In the genomic region with DNA sequence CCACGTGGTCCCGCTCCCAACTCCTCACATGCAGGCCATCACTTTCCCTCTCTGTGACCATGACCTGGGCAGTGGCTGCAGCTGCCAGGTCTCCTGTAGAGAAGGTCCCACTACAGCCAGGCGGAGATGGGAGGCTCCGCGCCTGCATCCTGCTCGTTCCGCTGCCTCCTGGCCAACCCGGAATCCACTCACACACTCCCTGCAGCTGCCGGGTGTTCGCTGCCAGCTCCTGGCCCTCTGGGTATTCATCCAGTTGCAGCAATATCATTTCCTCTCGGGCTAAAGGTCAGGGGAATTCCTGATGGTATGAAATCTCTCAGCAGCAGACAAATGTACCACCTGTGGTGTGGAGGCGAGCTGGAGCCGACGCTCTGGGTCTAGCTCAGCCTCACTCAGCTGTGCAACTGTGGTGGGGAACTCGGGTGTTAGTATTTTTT, we compare ENCODE assay signal across 15 cellular contexts.
A peak's percentile ranks its signal among the peaks of the same experiment; 100 is the strongest.
DNase-seq lines count a peak whose midpoint lies in the region; ATAC-seq, FAIRE-seq and TF ChIP-seq lines count a peak whose summit lies in the region.
"Had no signal": no experiment of that assay in that cellular context is flagged by ENCODE, and none has a peak within 500 bp of the region (broad histone marks: within the 10 kb centered on the region; RNA-seq: fewer than 3 reads in every experiment).

No MANE protein-coding gene starts in this region.

- no peak overlapping the region for H3K4me2 ChIP-seq in neural progenitor cell
- no peak overlapping the region for H3K4me2 ChIP-seq in mesendoderm (ENCODE audit: low read length)

- H3K27me3 ChIP-seq in neural progenitor cell (no peaks in the 10 kb centered on the region), mesendoderm (ENCODE audit: insufficient read depth, low read length, poor library complexity) (no peaks in the 10 kb centered on the region)

- H3K79me2 ChIP-seq in neural progenitor cell (ENCODE audit: low read depth) (no peaks in the 10 kb centered on the region), mesendoderm (ENCODE audit: control insufficient read depth, insufficient read depth, low read length) (no peaks in the 10 kb centered on the region)

- H2BK5ac ChIP-seq in mesendoderm (ENCODE audit: low read length), result no peak overlapping the region

- peaks cover 20% of the 10 kb centered on the region for H3F3A ChIP-seq in neural progenitor cell (ENCODE audit: low read depth)

- no peak overlapping the region for H3K56ac ChIP-seq in mesendoderm (ENCODE audit: low read length)

- no peak overlapping the region for H2BK15ac ChIP-seq in mesendoderm (replicated peaks; ENCODE audit: low read depth)

- peaks cover 76% of the 10 kb centered on the region for H3K4me1 Mint-ChIP-seq in neural progenitor cell
- H3K4me1 Mint-ChIP-seq: activated CD4-positive, alpha-beta T cell treated with anti-CD3 and anti-CD28 coated beads, Interleukin-2, amount 10 ng/mL, durations not matched to agents 24 days and 14 days; central memory CD8-positive, alpha-beta T cell; stimulated activated effector memory CD8-positive, alpha-beta T cell treated with anti-CD3 and anti-CD28 coated beads, Interleukin-12 subunit alpha, Interleukin-12 subunit beta, amount 100 ng/mL, for 72 hours had no signal

- H3K27me3 Mint-ChIP-seq in neural progenitor cell (ENCODE audit: insufficient read depth, low read depth), result peaks cover 20% of the 10 kb centered on the region
- H3K27me3 Mint-ChIP-seq: activated CD4-positive, alpha-beta T cell treated with anti-CD3 and anti-CD28 coated beads, Interleukin-2, amount 10 ng/mL, durations not matched to agents 24 days and 14 days had no signal

- no peak overlapping the region for H3K27ac Mint-ChIP-seq in neural progenitor cell
- H3K27ac Mint-ChIP-seq: activated CD4-positive, alpha-beta T cell treated with anti-CD3 and anti-CD28 coated beads, Interleukin-2, amount 10 ng/mL, durations not matched to agents 24 days and 14 days; stimulated activated effector memory CD8-positive, alpha-beta T cell treated with anti-CD3 and anti-CD28 coated beads, Interleukin-12 subunit alpha, Interleukin-12 subunit beta, amount 100 ng/mL, for 72 hours had no signal

- no peak for TF ChIP-seq POLR2A in GM12891 (IDR thresholded peaks at IDR 0.05; ENCODE audit: low read depth, low read length)

- H3K23ac ChIP-seq in mesendoderm (ENCODE audit: low read length), result no peak overlapping the region

- H2AFZ ChIP-seq in neural progenitor cell (replicated peaks), result no peak overlapping the region

- no peak overlapping the region for H3K4ac ChIP-seq in mesendoderm (ENCODE audit: low read depth, low read length)

- H3K4me1 ChIP-seq in neural progenitor cell (peaks cover 41% of the 10 kb centered on the region), mesendoderm (ENCODE audit: control insufficient read depth, low read depth, low read length) (no peaks in the 10 kb centered on the region)

- ATAC-seq in GM21529 (IDR thresholded peaks at IDR 0.05; ENCODE audit: unreplicated experiment), result peak; percentile 53
- no peak for ATAC-seq in HG02938 (IDR thresholded peaks at IDR 0.05; ENCODE audit: unreplicated experiment)
- ATAC-seq: stimulated activated effector memory CD8-positive, alpha-beta T cell treated with anti-CD3 and anti-CD28 coated beads, Interleukin-12 subunit alpha, Interleukin-12 subunit beta, amount 100 ng/mL, for 72 hours had no signal

- no peak overlapping the region for H4K5ac ChIP-seq in mesendoderm (ENCODE audit: low read length)

- no peaks in the 10 kb centered on the region for H4K20me1 ChIP-seq in neural progenitor cell (ENCODE audit: low read depth)

- H2BK120ac ChIP-seq in mesendoderm (ENCODE audit: low read depth, low read length), result no peak overlapping the region

- H2AK5ac ChIP-seq in mesendoderm (ENCODE audit: low read length), result no peak overlapping the region

- H3K4me3 Mint-ChIP-seq in neural progenitor cell, result peak overlapping the region; percentile 27
- H3K4me3 Mint-ChIP-seq: activated CD4-positive, alpha-beta T cell treated with anti-CD3 and anti-CD28 coated beads, Interleukin-2, amount 10 ng/mL, durations not matched to agents 24 days and 14 days; central memory CD8-positive, alpha-beta T cell; stimulated activated effector memory CD8-positive, alpha-beta T cell treated with anti-CD3 and anti-CD28 coated beads, Interleukin-12 subunit alpha, Interleukin-12 subunit beta, amount 100 ng/mL, for 72 hours had no signal

- WGBS in mesendoderm (ENCODE audit: extremely low coverage, insufficient coverage, low lambda C conversion rate), result no CpG with 5 or more reads among the region's 15 CpGs

- H3K18ac ChIP-seq in mesendoderm (ENCODE audit: low read length), result no peak overlapping the region

- no peak overlapping the region for H3K9ac ChIP-seq in neural progenitor cell
- H3K9ac ChIP-seq in mesendoderm (ENCODE audit: low read length), result no peak overlapping the region

- H4K8ac ChIP-seq in mesendoderm (ENCODE audit: low read depth, low read length), result no peak overlapping the region

- H3K36me3 ChIP-seq in neural progenitor cell, result no peaks in the 10 kb centered on the region
- no peaks in the 10 kb centered on the region for H3K36me3 ChIP-seq in mesendoderm (ENCODE audit: control insufficient read depth, insufficient read depth, low read length)

- no peaks in the 10 kb centered on the region for H3K9me3 ChIP-seq in neural progenitor cell (ENCODE audit: low read depth)

- H3K79me1 ChIP-seq in mesendoderm (ENCODE audit: low read length), result no peaks in the 10 kb centered on the region

- TF ChIP-seq CTCF in astrocyte of the spinal cord (IDR thresholded peaks at IDR 0.05; ENCODE audit: low read depth, low read length), result no peak
- no peak for TF ChIP-seq CTCF in neural progenitor cell (IDR thresholded peaks at IDR 0.05)

- in situ Hi-C loops in astrocyte of the spinal cord (cut with HindIII; ENCODE audit: low sequenced_read_pairs), result no loop called here

- peaks cover 4% of the 10 kb centered on the region for H3K9me3 Mint-ChIP-seq in neural progenitor cell
- H3K9me3 Mint-ChIP-seq: activated CD4-positive, alpha-beta T cell treated with anti-CD3 and anti-CD28 coated beads, Interleukin-2, amount 10 ng/mL, durations not matched to agents 24 days and 14 days; central memory CD8-positive, alpha-beta T cell; stimulated activated effector memory CD8-positive, alpha-beta T cell treated with anti-CD3 and anti-CD28 coated beads, Interleukin-12 subunit alpha, Interleukin-12 subunit beta, amount 100 ng/mL, for 72 hours had no signal

- no peak overlapping the region for H3K4me3 ChIP-seq in astrocyte of the spinal cord (ENCODE audit: low read depth, low read length)
- H3K4me3 ChIP-seq in neural progenitor cell, result no peak overlapping the region
- H3K4me3 ChIP-seq in mesendoderm (ENCODE audit: low read length), result no peak overlapping the region

- peaks cover 7% of the 10 kb centered on the region for H3K36me3 Mint-ChIP-seq in neural progenitor cell
- H3K36me3 Mint-ChIP-seq: stimulated activated effector memory CD8-positive, alpha-beta T cell treated with anti-CD3 and anti-CD28 coated beads, Interleukin-12 subunit alpha, Interleukin-12 subunit beta, amount 100 ng/mL, for 72 hours had no signal

- no peak overlapping the region for H3K27ac ChIP-seq in neural progenitor cell
- H3K27ac ChIP-seq in mesendoderm (ENCODE audit: low read depth, low read length), result no peak overlapping the region
- H3K27ac ChIP-seq: C4-2B had no signal

- DNase-seq in GM12891 (ENCODE audit: insufficient read length, low spot score), result peak; percentile 25
- peak; percentile 27 for DNase-seq in astrocyte of the spinal cord (ENCODE audit: low read depth, low spot score)
- DNase-seq in neural progenitor cell (ENCODE audit: low spot score), result peak; percentile 21
- no peak for DNase-seq in mesendoderm
- DNase-seq in NCI-H1105 (lab: John Stamatoyannopoulos, UW), result no peak
- DNase-seq in effector CD4-positive, alpha-beta T cell, result no peak
- DNase-seq: activated CD4-positive, alpha-beta T cell treated with anti-CD3 and anti-CD28 coated beads, Interleukin-2, amount 10 ng/mL, durations not matched to agents 24 days and 14 days; NCI-H1417 treated with DMSO at 0.1 percent for 48 hours; T-helper 1 cell had no signal

- no peak for FAIRE-seq in GM12891 (lab: Jason Lieb, UNC)
- FAIRE-seq: keratinocyte had no signal

TF ChIP-seq in GM12891, 5 proteins besides CTCF, POLR2A, EP300 and RAD21:
- TF ChIP-seq SPI1 (IDR thresholded peaks at IDR 0.05; ENCODE audit: low read depth, low read length), result 0 out of 2 replicates have a peak, but pooled peaks have one; percentile 1
- TF ChIP-seq POLR2AphosphoS5 (IDR thresholded peaks at IDR 0.05; ENCODE audit: low read depth, low read length), result no peak
- TF ChIP-seq TAF1 (IDR thresholded peaks at IDR 0.05; ENCODE audit: low read depth, low read length), result no peak
- no peak for TF ChIP-seq PAX5 (IDR thresholded peaks at IDR 0.05; ENCODE audit: insufficient read depth, low read length, severe bottlenecking)
- no peak for TF ChIP-seq POU2F2 (IDR thresholded peaks at IDR 0.05; ENCODE audit: low read depth, low read length)
TF ChIP-seq in GM12891: peak in this region for 1.

Comparison
In these comparisons a context has a peak if more than half of its experiments do, and no peak if none do; other contexts are left out.
1. DNase-seq: peak in GM12891 (single experiment), astrocyte of the spinal cord (single experiment) and neural progenitor cell (single experiment); none in mesendoderm (single experiment), NCI-H1105 (single experiment) and effector CD4-positive, alpha-beta T cell (single experiment).